Comparison of ENCODE assay signal across 7 cellular contexts in the genomic region with DNA sequence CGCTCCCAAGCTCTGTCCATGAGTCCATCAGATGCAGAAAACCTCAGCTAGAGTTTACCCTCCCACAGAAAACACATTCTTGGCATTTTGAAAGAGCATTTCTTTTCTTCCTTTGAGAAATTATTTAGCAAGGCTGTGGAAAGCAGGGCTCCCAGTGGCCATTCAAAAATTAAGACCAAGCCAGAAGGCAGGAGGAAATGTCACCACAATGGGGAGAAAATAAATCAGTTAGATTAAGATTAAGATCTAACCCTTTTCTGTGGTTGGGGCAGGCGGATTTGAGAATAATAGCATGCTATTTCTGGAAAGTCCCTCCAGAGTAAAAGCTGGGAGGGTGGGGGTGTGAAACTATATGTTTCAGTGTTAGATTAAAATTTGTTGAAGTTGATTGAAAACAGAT. TPM values are rescaled to one million over a fixed set of nuclear protein-coding genes. Genes with fewer than 3 reads are reported as not detected.
A peak's percentile ranks its signal among the peaks of the same experiment; 100 is the strongest.
DNase-seq lines count a peak whose midpoint lies in the region; ATAC-seq and TF ChIP-seq lines count a peak whose summit lies in the region.

No MANE protein-coding gene starts in this region.

- H3K27me3 ChIP-seq in Karpas-422 (ENCODE audit: low read length): no peaks in the 10 kb centered on the region

- H3K4me1 Mint-ChIP-seq in brain: peaks cover 57% of the 10 kb centered on the region
- H3K4me1 Mint-ChIP-seq in stimulated activated naive B cell treated with anti-CD40 and anti-IgM and Interleukin-4, amounts not matched to agents 10 μg/mL and 1 μg/mL and 100 μg/mL, for 72 hours: peaks cover 47 to 62% of the 10 kb centered on the region in 2 donors

- peak overlapping the region; percentile 5 for H3K4me2 ChIP-seq in Karpas-422 (ENCODE audit: low read depth, low read length, poor library complexity, severe bottlenecking)

- ATAC-seq in GM19035 (IDR thresholded peaks at IDR 0.05; ENCODE audit: unreplicated experiment): peak; percentile 46
- ATAC-seq in stimulated activated naive B cell treated with anti-CD40 and anti-IgM and Interleukin-4, amounts not matched to agents 10 μg/mL and 1 μg/mL and 100 μg/mL, for 72 hours (replicated peaks): peak; percentile 74 to 79

- no peaks in the 10 kb centered on the region for H4K20me1 ChIP-seq in Karpas-422 (ENCODE audit: insufficient read depth, low read depth, low read length)

- no peak for TF ChIP-seq CTCF in brain (conservative IDR thresholded peaks at IDR 0.05)

- H3K4me3 ChIP-seq in Karpas-422 (ENCODE audit: low read length): no peak overlapping the region

- DNase-seq in Karpas-422 (no peak), NCI-H187 treated with DMSO at 0.1 percent for 48 hours (lab: John Stamatoyannopoulos, UW) (no peak), NCI-H345 treated with DMSO at 0.1 percent for 48 hours (lab: John Stamatoyannopoulos, UW; ENCODE audit: unreplicated experiment) (no peak), COLO829 (ENCODE audit: low spot score) (no peak)
- DNase-seq in stimulated activated naive B cell treated with anti-CD40 and anti-IgM and Interleukin-4, amounts not matched to agents 10 μg/mL and 1 μg/mL and 100 μg/mL, for 72 hours: peak; percentile 24

- H3K9me3 Mint-ChIP-seq in brain: no peaks in the 10 kb centered on the region
- peaks cover 3 to 7% of the 10 kb centered on the region in 2 donors for H3K9me3 Mint-ChIP-seq in stimulated activated naive B cell treated with anti-CD40 and anti-IgM and Interleukin-4, amounts not matched to agents 10 μg/mL and 1 μg/mL and 100 μg/mL, for 72 hours

- peak overlapping the region; percentile 6; the same call in 1 of the 2 replicates for H3K9ac ChIP-seq in Karpas-422 (ENCODE audit: low read length)

- peak overlapping the region; percentile 31 for H3K27ac ChIP-seq in Karpas-422 (ENCODE audit: low read length)

- no peaks in the 10 kb centered on the region for H3K9me3 ChIP-seq in Karpas-422 (ENCODE audit: low read length)

- H3K27ac Mint-ChIP-seq in brain: peak overlapping the region in 4 of 5 experiments; percentile 45 to 99 (median 90)
- H3K27ac Mint-ChIP-seq in stimulated activated naive B cell treated with anti-CD40 and anti-IgM and Interleukin-4, amounts not matched to agents 10 μg/mL and 1 μg/mL and 100 μg/mL, for 72 hours: peak overlapping the region; percentile 49

- no peak overlapping the region for H2AFZ ChIP-seq in Karpas-422 (ENCODE audit: low read length)

- H3K4me1 ChIP-seq in Karpas-422 (ENCODE audit: low read length): peaks cover 68% of the 10 kb centered on the region

- H3K9me2 ChIP-seq in Karpas-422 (replicated peaks; ENCODE audit: insufficient read depth, low read length): no peaks in the 10 kb centered on the region

- peaks cover 38% of the 10 kb centered on the region; the same call in 1 of the 2 replicates for H3K79me2 ChIP-seq in Karpas-422 (ENCODE audit: low read length)

- peak overlapping the region in 4 of 5 experiments; percentile 15 to 77 (median 28) for H3K4me3 Mint-ChIP-seq in brain
- H3K4me3 Mint-ChIP-seq in stimulated activated naive B cell treated with anti-CD40 and anti-IgM and Interleukin-4, amounts not matched to agents 10 μg/mL and 1 μg/mL and 100 μg/mL, for 72 hours: peak overlapping the region; percentile 31 to 56

- no peaks in the 10 kb centered on the region for H3K27me3 Mint-ChIP-seq in brain
- H3K27me3 Mint-ChIP-seq in stimulated activated naive B cell treated with anti-CD40 and anti-IgM and Interleukin-4, amounts not matched to agents 10 μg/mL and 1 μg/mL and 100 μg/mL, for 72 hours: peaks cover 6 to 7% of the 10 kb centered on the region in 2 donors

- peaks cover 7% of the 10 kb centered on the region; the same call in 1 of the 2 replicates for H3K36me3 ChIP-seq in Karpas-422 (ENCODE audit: insufficient read depth, low read length)

- H3K36me3 Mint-ChIP-seq in brain: peaks cover 11% of the 10 kb centered on the region
- H3K36me3 Mint-ChIP-seq in stimulated activated naive B cell treated with anti-CD40 and anti-IgM and Interleukin-4, amounts not matched to agents 10 μg/mL and 1 μg/mL and 100 μg/mL, for 72 hours: peaks cover 1 to 13% of the 10 kb centered on the region in 2 donors

RNA-seq across cellular contexts. Expression of a gene that starts 20.2 kb away (rescaled TPM):
- 52.4 and 75.4 TPM in 2 replicates for total RNA-seq in Karpas-422 (2014; rRNA removed; shearing (Covaris generic); ENCODE audit: low replicate concordance)
- 53.8 TPM for polyA plus RNA-seq in brain (ENCODE audit: insufficient read depth, low read depth, low replicate concordance)
